19 cellular contexts compared by ENCODE assay signal in the genomic region with DNA sequence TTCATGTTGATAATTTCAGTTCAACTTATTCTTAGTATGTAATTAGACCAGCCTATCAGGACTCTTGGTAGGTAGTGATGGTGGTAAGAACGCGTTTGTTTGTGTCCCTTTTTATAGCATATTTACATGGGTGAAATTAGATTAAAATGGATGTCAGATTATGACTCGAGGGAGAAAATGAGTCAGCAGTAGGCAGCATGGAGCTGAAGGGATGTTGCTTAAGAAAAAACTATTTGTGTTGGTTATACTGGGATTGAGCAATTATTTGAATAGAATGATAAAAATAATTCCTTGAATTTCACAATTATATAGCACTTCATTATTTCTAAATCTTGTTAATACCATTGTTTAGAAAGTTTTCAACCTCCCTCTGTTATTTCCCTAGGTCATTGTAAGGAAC.
"Had no signal": no experiment of that assay in that cellular context is flagged by ENCODE, and none has a peak within 500 bp of the region (broad histone marks: within the 10 kb centered on the region; RNA-seq: fewer than 3 reads in every experiment).

No MANE protein-coding gene starts in this region.

- H3K27ac ChIP-seq: breast epithelium, neutrophil, skin epidermis, suprapubic skin had no signal

- H3K9me3 ChIP-seq: ascending aorta, breast epithelium, neutrophil, right atrium auricular region, suprapubic skin had no signal

- DNase-seq: activated CD4-positive, CD25-positive, alpha-beta regulatory T cell treated with anti-CD3 and anti-CD28 coated beads, Interleukin-2, amount 50 U/mL, for 72 hours; activated naive CD4-positive, alpha-beta T cell; activated naive CD8-positive, alpha-beta T cell treated with anti-CD3 and anti-CD28 coated beads, Interleukin-2, amount 10 ng/mL, durations not matched to agents 7 days and 5 days; activated T-cell treated with anti-CD3 and anti-CD28 coated beads for 4 hours; foreskin fibroblast; kidney glomerular epithelial cell; mesendoderm; natural killer cell; posterior cingulate gyrus; stimulated activated CD4-positive, alpha-beta T cell treated with anti-CD3 and anti-CD28 coated beads, Interleukin-4, amount 100 ng/mL, for 4 hours; stimulated activated CD8-positive, alpha-beta memory T cell treated with anti-CD3 and anti-CD28 coated beads, Interleukin-4, amount 100 ng/mL, for 48 hours; stimulated activated naive CD4-positive, alpha-beta T cell treated with Interleukin-2 at 50 U/mL for 16 hours; T-helper 9 cell had no signal

- ATAC-seq: natural killer cell had no signal

- H3K4me1 ChIP-seq: ascending aorta, breast epithelium, right atrium auricular region, suprapubic skin had no signal

- H3K36me3 ChIP-seq: ascending aorta, breast epithelium, neutrophil, suprapubic skin had no signal

- H3K4me3 Mint-ChIP-seq: activated naive CD8-positive, alpha-beta T cell treated with anti-CD3 and anti-CD28 coated beads, Interleukin-2, amount 10 ng/mL, durations not matched to agents 7 days and 5 days; natural killer cell had no signal

- H3K27me3 ChIP-seq: ascending aorta, neutrophil, right atrium auricular region, suprapubic skin had no signal

- H3K27me3 Mint-ChIP-seq: activated naive CD8-positive, alpha-beta T cell treated with anti-CD3 and anti-CD28 coated beads, Interleukin-2, amount 10 ng/mL, durations not matched to agents 7 days and 5 days had no signal

- H3K4me3 ChIP-seq: ascending aorta, breast epithelium, right atrium auricular region, skin epidermis, suprapubic skin had no signal

- H3K4me1 Mint-ChIP-seq: activated naive CD8-positive, alpha-beta T cell treated with anti-CD3 and anti-CD28 coated beads, Interleukin-2, amount 10 ng/mL, durations not matched to agents 7 days and 5 days; natural killer cell had no signal

- H3K27ac Mint-ChIP-seq: activated naive CD8-positive, alpha-beta T cell treated with anti-CD3 and anti-CD28 coated beads, Interleukin-2, amount 10 ng/mL, durations not matched to agents 7 days and 5 days; natural killer cell had no signal

- H3K36me3 Mint-ChIP-seq: activated naive CD8-positive, alpha-beta T cell treated with anti-CD3 and anti-CD28 coated beads, Interleukin-2, amount 10 ng/mL, durations not matched to agents 7 days and 5 days; natural killer cell had no signal
